9 cellular contexts compared by ENCODE assay signal in the genomic region with DNA sequence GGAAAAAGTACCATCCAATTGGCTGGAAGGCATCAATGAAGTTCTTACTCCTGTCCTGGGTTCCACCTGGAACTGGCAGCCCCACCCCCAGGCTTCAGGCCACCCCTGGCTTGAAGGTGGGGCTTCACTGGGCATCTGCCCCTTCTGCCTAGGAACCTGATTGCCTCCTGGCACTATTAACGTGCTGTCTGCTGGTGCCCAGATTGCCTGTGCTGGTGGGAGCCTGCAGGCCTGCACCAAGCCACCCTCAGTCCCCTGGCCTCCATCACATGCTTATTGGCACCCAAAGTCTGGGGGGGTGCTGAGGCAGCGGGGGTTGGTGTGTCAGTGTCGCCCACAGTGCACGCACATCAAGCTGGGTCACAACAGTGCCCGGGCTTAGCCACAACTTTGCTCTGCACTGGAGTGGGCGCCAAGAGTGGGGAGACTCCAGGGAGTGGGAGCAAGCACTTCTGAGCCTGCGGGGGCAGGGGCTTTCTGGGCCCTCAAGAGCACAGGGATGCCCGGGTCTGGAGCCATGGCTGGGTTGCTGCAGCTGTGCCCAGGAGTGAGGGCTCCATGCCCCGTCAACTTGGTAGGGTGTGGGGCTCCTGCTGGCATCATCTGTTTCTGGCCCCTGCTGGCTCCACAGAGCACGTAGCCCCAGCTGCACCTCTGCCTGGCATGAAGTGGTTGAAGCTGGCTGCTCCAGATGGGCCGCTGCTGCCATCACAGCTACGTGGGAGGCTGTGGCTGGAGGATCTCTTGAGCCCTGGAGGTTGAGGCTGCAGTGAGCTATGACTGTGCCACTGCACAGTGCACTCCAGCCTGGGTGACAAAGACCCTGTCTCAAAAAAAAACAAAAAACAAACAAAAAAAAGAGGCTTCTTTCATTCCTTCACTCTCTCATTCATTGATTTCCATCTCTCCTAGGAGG. TPM values are rescaled to one million over a fixed set of nuclear protein-coding genes. Genes with fewer than 3 reads are reported as not detected.
DNase-seq lines count a peak whose midpoint lies in the region; ATAC-seq and TF ChIP-seq lines count a peak whose summit lies in the region.
"Had no signal": no experiment of that assay in that cellular context is flagged by ENCODE, and none has a peak within 500 bp of the region (broad histone marks: within the 10 kb centered on the region; RNA-seq: fewer than 3 reads in every experiment).

No MANE protein-coding gene starts in this region.

- H3K36me3 ChIP-seq in heart right ventricle (no peaks in the 10 kb centered on the region), vagina (no peaks in the 10 kb centered on the region), body of pancreas (replicated peaks in 1 of 2; ENCODE audit: insufficient read depth in 1 of 2, low read depth in 2 of 2) (no peaks in the 10 kb centered on the region), HAP-1 (replicated peaks) (no peaks in the 10 kb centered on the region)

- DNase-seq in heart right ventricle (no peak), Right ventricle myocardium superior (no peak), chondrocyte (ENCODE audit: low spot score) (no peak), memory B cell (ENCODE audit: low spot score in 2 of 2) (no peak), vagina (ENCODE audit: extremely low spot score in 2 of 2) (no peak), body of pancreas (no peak), HAP-1 (ENCODE audit: low spot score in 2 of 2) (no peak)

- in situ Hi-C loops in HAP-1 (cut with MboI; ENCODE audit: low sequenced_read_pairs), result no loop called here

- H3K4me1 ChIP-seq in heart right ventricle (peaks cover 0 to 23% (median 9%) of the 10 kb centered on the region in 9 donors), vagina (peaks cover 8% of the 10 kb centered on the region), body of pancreas (peaks cover 4% of the 10 kb centered on the region), HAP-1 (peaks cover 5% of the 10 kb centered on the region; the same call in 1 of the 2 replicates)

- H3K4me1 Mint-ChIP-seq in chondrocyte (ENCODE audit: low read depth) (peaks cover 31% of the 10 kb centered on the region), memory B cell (peaks cover 28% of the 10 kb centered on the region)

- TF ChIP-seq CTCF in heart right ventricle (IDR thresholded peaks at IDR 0.05) (no peak), chondrocyte (IDR thresholded peaks at IDR 0.05) (no peak), vagina (IDR thresholded peaks at IDR 0.05) (no peak), body of pancreas (IDR thresholded peaks at IDR 0.05) (no peak)

- H3K4me3 Mint-ChIP-seq in chondrocyte (ENCODE audit: unreplicated experiment), result peak overlapping the region; percentile 95
- peak overlapping the region; percentile 85 for H3K4me3 Mint-ChIP-seq in memory B cell

- H3K27me3 Mint-ChIP-seq in chondrocyte (ENCODE audit: low read depth), result no peaks in the 10 kb centered on the region
- no peaks in the 10 kb centered on the region for H3K27me3 Mint-ChIP-seq in memory B cell

- H3K27me3 ChIP-seq in heart right ventricle (no peaks in the 10 kb centered on the region), vagina (no peaks in the 10 kb centered on the region), body of pancreas (no peaks in the 10 kb centered on the region), HAP-1 (ENCODE audit: low read depth) (no peaks in the 10 kb centered on the region)

- H3K27ac Mint-ChIP-seq in chondrocyte (ENCODE audit: unreplicated experiment) (peak overlapping the region; percentile 100), memory B cell (peak overlapping the region; percentile 96)

- intact Hi-C loops in heart right ventricle (cut with DNase I) (no loop called here), Right ventricle myocardium superior (cut with DNase I) (no loop called here), vagina (cut with DNase I) (no loop called here), body of pancreas (cut with DNase I) (no loop called here)

- H3K9me3 ChIP-seq in heart right ventricle (no peaks in the 10 kb centered on the region), vagina (no peaks in the 10 kb centered on the region), body of pancreas (no peaks in the 10 kb centered on the region), HAP-1 (no peaks in the 10 kb centered on the region)

- no peak for TF ChIP-seq POLR2A in vagina (IDR thresholded peaks at IDR 0.05)
- no peak for TF ChIP-seq POLR2A in body of pancreas (IDR thresholded peaks at IDR 0.05)

- no peaks in the 10 kb centered on the region for H3K9me3 Mint-ChIP-seq in chondrocyte (ENCODE audit: low read depth)
- peaks cover 5% of the 10 kb centered on the region for H3K9me3 Mint-ChIP-seq in memory B cell

- peaks cover 5% of the 10 kb centered on the region for H3K36me3 Mint-ChIP-seq in chondrocyte (ENCODE audit: low read depth)
- peaks cover 6% of the 10 kb centered on the region for H3K36me3 Mint-ChIP-seq in memory B cell

- ATAC-seq in heart right ventricle (no peak), Right ventricle myocardium superior (ENCODE audit: poor library complexity) (no peak), memory B cell (ENCODE audit: low read depth) (no peak), body of pancreas (no peak), HG03159 (IDR thresholded peaks at IDR 0.05; ENCODE audit: unreplicated experiment) (no peak)

- H3K4me3 ChIP-seq in heart right ventricle (peak overlapping the region in 8 of 10 donors; percentile 1 to 46 (median 32)), vagina (peak overlapping the region; percentile 4 to 25), body of pancreas (no peak overlapping the region), HAP-1 (no peak overlapping the region; the same call in 1 of the 2 replicates)

- H3K27ac ChIP-seq in heart right ventricle (peak overlapping the region in 6 of 10 donors; percentile 33 to 85 (median 48)), vagina (no peak overlapping the region), body of pancreas (peak overlapping the region in 1 of 4 donors; percentile 36)
- H3K27ac ChIP-seq: C4-2B had no signal

- WGBS in heart right ventricle, 2 donors, result 90 to 92% methylated on average over 12 of the region's 12 CpGs
- WGBS in body of pancreas, 2 donors, result 85 to 92% methylated on average over 4 to 12 of the region's 12 CpGs

RNA-seq across cellular contexts. Expression of a gene that starts 4.2 kb away (rescaled TPM):
- total RNA-seq in heart right ventricle, result 10 to 100 TPM; 35.2 to 69.6 (median 44.7) TPM
- polyA plus RNA-seq in heart right ventricle, result 10 to 100 TPM; 78.4 to 82.6 TPM
- total RNA-seq in Right ventricle myocardium superior, result 57.0 TPM
- total RNA-seq in chondrocyte, result 45.0 to 47.3 TPM (median 45.7 TPM) in 3 replicates
- total RNA-seq in vagina, result 45.2 TPM
- total RNA-seq in body of pancreas, result 10 to 100 TPM; 12.2 to 21.8 TPM

RNA-seq across cellular contexts. Expression of a gene that starts 16.1 kb away (rescaled TPM):
- total RNA-seq in heart right ventricle, result 10 to 100 TPM; 45.2 to 81.6 (median 60.8) TPM
- 10 to 100 TPM; 15.5 to 29.3 TPM for polyA plus RNA-seq in heart right ventricle
- total RNA-seq in Right ventricle myocardium superior, result 73.5 TPM
- 42.6 to 63.7 TPM (median 59.9 TPM) in 3 replicates for total RNA-seq in chondrocyte
- total RNA-seq in vagina, result 35.4 TPM
- 10 to 100 TPM; 25.2 to 30.3 TPM for total RNA-seq in body of pancreas

RNA-seq across cellular contexts. Expression of a gene that starts 48.4 kb away (rescaled TPM):
- total RNA-seq in heart right ventricle (1 to 10 TPM; 5.3 to 9.6 (median 7.7) TPM), Right ventricle myocardium superior (7.4 TPM), chondrocyte (4.5 to 7.3 TPM (median 6.2 TPM) in 3 replicates), vagina (5.2 TPM), body of pancreas (1 to 10 TPM; 2.0 to 3.9 TPM)
- 1 to 10 TPM; 2.1 to 9.2 TPM for polyA plus RNA-seq in heart right ventricle

Comparison
In these comparisons a context has a peak if more than half of its experiments do, and no peak if none do; other contexts are left out.
1. H3K4me3 ChIP-seq: peak in heart right ventricle (8 of 10) and vagina (2 of 2); none in body of pancreas (0 of 2) and HAP-1 (single experiment).